Comparison of ENCODE assay signal across 26 cellular contexts in the genomic region with DNA sequence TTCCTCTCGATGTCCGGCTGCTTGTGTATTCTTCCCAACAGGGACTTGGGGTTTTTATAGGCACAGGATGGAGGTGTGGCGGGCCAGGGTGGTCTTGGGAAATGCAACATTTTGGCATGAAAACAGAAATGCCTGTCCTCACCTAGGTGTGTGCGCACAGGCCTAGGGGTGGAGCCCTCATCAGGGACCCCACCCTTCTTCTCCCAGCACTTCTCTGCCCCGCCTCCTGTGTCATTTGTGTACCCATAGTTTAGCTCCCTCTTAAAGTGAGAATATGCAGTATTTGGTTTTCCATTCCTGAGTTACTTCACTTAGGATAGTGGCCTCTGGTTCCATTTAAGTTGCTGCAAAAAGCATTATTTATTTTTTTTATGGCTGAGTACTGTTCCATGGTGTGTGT.
"Had no signal": no experiment of that assay in that cellular context is flagged by ENCODE, and none has a peak within 500 bp of the region (broad histone marks: within the 10 kb centered on the region; RNA-seq: fewer than 3 reads in every experiment).

No MANE protein-coding gene starts in this region.

- H3K4me3 ChIP-seq: left ventricle myocardium inferior, lung, neural progenitor cell, ovary, right atrium auricular region, right lobe of liver, smooth muscle cell, stomach, thyroid gland, transverse colon, upper lobe of left lung had no signal

- H3K9me3 Mint-ChIP-seq: naive B cell; natural killer cell; stimulated activated memory B cell treated with anti-CD40 and anti-IgM and Interleukin-4, amounts not matched to agents 10 μg/mL and 1 μg/mL and 100 μg/mL, for 72 hours had no signal

- H3K27me3 Mint-ChIP-seq: progenitor cell of endocrine pancreas; stimulated activated memory B cell treated with anti-CD40 and anti-IgM and Interleukin-4, amounts not matched to agents 10 μg/mL and 1 μg/mL and 100 μg/mL, for 72 hours had no signal

- H3K4me3 Mint-ChIP-seq: mesothelial cell of epicardium; naive B cell; natural killer cell; nephron progenitor cell; neural progenitor cell; stimulated activated memory B cell treated with anti-CD40 and anti-IgM and Interleukin-4, amounts not matched to agents 10 μg/mL and 1 μg/mL and 100 μg/mL, for 72 hours had no signal

- DNase-seq: hippocampal formation; left colon; left ventricle myocardium inferior; mesendoderm; naive B cell; natural killer cell; nephron progenitor cell; ovary; right lobe of liver; stimulated activated CD4-positive, alpha-beta T cell treated with anti-CD3 and anti-CD28 coated beads, Interleukin-1b, Interleukin-23, amount 100 ng/mL, for 48 hours; stimulated activated CD4-positive, alpha-beta T cell treated with anti-CD3 and anti-CD28 coated beads, Interleukin-2, amount 100 ng/mL, for 48 hours; stimulated activated CD4-positive, alpha-beta T cell treated with anti-CD3 and anti-CD28 coated beads, Interleukin-4, amount 100 ng/mL, for 4 hours; stimulated activated CD8-positive, alpha-beta memory T cell treated with anti-CD3 and anti-CD28 coated beads, Interleukin-4, amount 100 ng/mL, for 48 hours; stimulated activated naive CD8-positive, alpha-beta T cell treated with anti-CD3 and anti-CD28 coated beads, Interleukin-15, Interleukin-2, amounts not matched to agents 100 U/mL and 50 U/mL, for 24 hours; stomach; testis; thyroid gland; transverse colon had no signal

- H3K27me3 ChIP-seq: neural progenitor cell, ovary, right atrium auricular region, right lobe of liver, stomach, testis, thyroid gland, transverse colon, upper lobe of left lung had no signal

- H3K36me3 Mint-ChIP-seq: mesothelial cell of epicardium; naive B cell; natural killer cell; neural progenitor cell; stimulated activated memory B cell treated with anti-CD40 and anti-IgM and Interleukin-4, amounts not matched to agents 10 μg/mL and 1 μg/mL and 100 μg/mL, for 72 hours had no signal

- ATAC-seq: left colon; natural killer cell; right lobe of liver; stimulated activated memory B cell treated with anti-CD40 and anti-IgM and Interleukin-4, amounts not matched to agents 10 μg/mL and 1 μg/mL and 100 μg/mL, for 72 hours; stimulated activated naive CD8-positive, alpha-beta T cell treated with anti-CD3 and anti-CD28 coated beads, Interleukin-15, Interleukin-2, amounts not matched to agents 100 U/mL and 50 U/mL, for 24 hours had no signal

- H3K27ac Mint-ChIP-seq: mesothelial cell of epicardium; nephron progenitor cell; neural progenitor cell; progenitor cell of endocrine pancreas; stimulated activated memory B cell treated with anti-CD40 and anti-IgM and Interleukin-4, amounts not matched to agents 10 μg/mL and 1 μg/mL and 100 μg/mL, for 72 hours had no signal

- H3K4me1 ChIP-seq: neural progenitor cell, right atrium auricular region, right lobe of liver, stomach, testis, thyroid gland, transverse colon had no signal

- H3K9me3 ChIP-seq: left ventricle myocardium inferior, ovary, right atrium auricular region, right lobe of liver, stomach, testis, thyroid gland, transverse colon, upper lobe of left lung had no signal

- H3K36me3 ChIP-seq: left ventricle myocardium inferior, neural progenitor cell, ovary, right atrium auricular region, right lobe of liver, stomach, thyroid gland, transverse colon, upper lobe of left lung had no signal

- H3K27ac ChIP-seq: left ventricle myocardium inferior, neural progenitor cell, ovary, right atrium auricular region, right lobe of liver, stomach, testis, thyroid gland, transverse colon, upper lobe of left lung had no signal
